ENCODE assay signal across 17 cellular contexts in genomic region chr14:23159516-23159915, GRCh38.
"Had no signal": no experiment of that assay in that cellular context is flagged by ENCODE, and none has a peak within 500 bp of the region (broad histone marks: within the 10 kb centered on the region; RNA-seq: fewer than 3 reads in every experiment).

No MANE protein-coding gene starts in this region.

- H3K27ac ChIP-seq: lower lobe of right lung, suprapubic skin, upper lobe of right lung, VCaP had no signal

- H3K27ac Mint-ChIP-seq: activated CD4-positive, alpha-beta memory T cell treated with anti-CD3 and anti-CD28 coated beads, Interleukin-2, amount 10 ng/mL, durations not matched to agents 7 days and 5 days; activated CD4-positive, alpha-beta T cell treated with anti-CD3 and anti-CD28 coated beads for 36 hours; activated naive CD8-positive, alpha-beta T cell treated with anti-CD3 and anti-CD28 coated beads, Interleukin-2, amount 50 U/mL, for 24 hours; stimulated activated naive B cell treated with anti-CD40 and anti-IgM and Interleukin-4, amounts not matched to agents 10 μg/mL and 1 μg/mL and 100 μg/mL, for 72 hours had no signal

- H3K4me1 Mint-ChIP-seq: central memory CD8-positive, alpha-beta T cell had no signal

- H3K9me3 Mint-ChIP-seq: activated CD4-positive, alpha-beta memory T cell treated with anti-CD3 and anti-CD28 coated beads, Interleukin-2, amount 10 ng/mL, durations not matched to agents 7 days and 5 days; activated naive CD8-positive, alpha-beta T cell treated with anti-CD3 and anti-CD28 coated beads, Interleukin-2, amount 50 U/mL, for 24 hours; central memory CD8-positive, alpha-beta T cell; naive thymus-derived CD4-positive, alpha-beta T cell; stimulated activated naive B cell treated with anti-CD40 and anti-IgM and Interleukin-4, amounts not matched to agents 10 μg/mL and 1 μg/mL and 100 μg/mL, for 72 hours had no signal

- DNase-seq: activated CD4-positive, alpha-beta memory T cell treated with anti-CD3 and anti-CD28 coated beads, Interleukin-2, amount 10 ng/mL, durations not matched to agents 7 days and 5 days; activated CD4-positive, alpha-beta T cell treated with anti-CD3 and anti-CD28 coated beads for 36 hours; activated naive CD8-positive, alpha-beta T cell treated with anti-CD3 and anti-CD28 coated beads, Interleukin-2, amount 50 U/mL, for 24 hours; cortex of kidney; effector memory CD4-positive, alpha-beta T cell; left cardiac atrium; lower lobe of right lung; naive thymus-derived CD4-positive, alpha-beta T cell; spleen; stimulated activated CD4-positive, alpha-beta T cell treated with anti-CD3 and anti-CD28 coated beads, Interleukin-1b, Interleukin-23, amount 100 ng/mL, for 48 hours; stimulated activated naive B cell treated with anti-CD40 and anti-IgM and Interleukin-4, amounts not matched to agents 10 μg/mL and 1 μg/mL and 100 μg/mL, for 72 hours; T-helper 9 cell; upper lobe of right lung had no signal

- H3K27me3 Mint-ChIP-seq: activated CD4-positive, alpha-beta T cell treated with anti-CD3 and anti-CD28 coated beads for 36 hours; activated naive CD8-positive, alpha-beta T cell treated with anti-CD3 and anti-CD28 coated beads, Interleukin-2, amount 50 U/mL, for 24 hours had no signal

- ATAC-seq: activated CD4-positive, alpha-beta T cell treated with anti-CD3 and anti-CD28 coated beads for 36 hours; activated naive CD8-positive, alpha-beta T cell treated with anti-CD3 and anti-CD28 coated beads, Interleukin-2, amount 50 U/mL, for 24 hours; left cardiac atrium; lower lobe of right lung; naive thymus-derived CD4-positive, alpha-beta T cell; sciatic nerve; stimulated activated naive B cell treated with anti-CD40 and anti-IgM and Interleukin-4, amounts not matched to agents 10 μg/mL and 1 μg/mL and 100 μg/mL, for 72 hours; upper lobe of right lung had no signal

- H3K9me3 ChIP-seq: lower lobe of right lung, spleen, suprapubic skin, upper lobe of right lung had no signal

- H3K36me3 ChIP-seq: lower lobe of right lung, suprapubic skin, upper lobe of right lung had no signal

- H3K4me3 Mint-ChIP-seq: activated CD4-positive, alpha-beta memory T cell treated with anti-CD3 and anti-CD28 coated beads, Interleukin-2, amount 10 ng/mL, durations not matched to agents 7 days and 5 days; activated CD4-positive, alpha-beta T cell treated with anti-CD3 and anti-CD28 coated beads for 36 hours; activated naive CD8-positive, alpha-beta T cell treated with anti-CD3 and anti-CD28 coated beads, Interleukin-2, amount 50 U/mL, for 24 hours; central memory CD8-positive, alpha-beta T cell; naive thymus-derived CD4-positive, alpha-beta T cell; stimulated activated naive B cell treated with anti-CD40 and anti-IgM and Interleukin-4, amounts not matched to agents 10 μg/mL and 1 μg/mL and 100 μg/mL, for 72 hours had no signal

- H3K4me3 ChIP-seq: lower lobe of right lung, spleen, suprapubic skin, upper lobe of right lung had no signal

- H3K36me3 Mint-ChIP-seq: naive thymus-derived CD4-positive, alpha-beta T cell; stimulated activated naive B cell treated with anti-CD40 and anti-IgM and Interleukin-4, amounts not matched to agents 10 μg/mL and 1 μg/mL and 100 μg/mL, for 72 hours had no signal
